11 cellular contexts compared by ENCODE assay signal in genomic region chr1:223834660-223835263, GRCh38. TPM values are rescaled to one million over a fixed set of nuclear protein-coding genes. Genes with fewer than 3 reads are reported as not detected.
DNase-seq lines count a peak whose midpoint lies in the region; ATAC-seq and TF ChIP-seq lines count a peak whose summit lies in the region.
"Had no signal": no experiment of that assay in that cellular context is flagged by ENCODE, and none has a peak within 500 bp of the region (broad histone marks: within the 10 kb centered on the region; RNA-seq: fewer than 3 reads in every experiment).

No MANE protein-coding gene starts in this region.

- H3K27ac ChIP-seq in lung (ENCODE audit: low read depth in 1 of 2, low read length in 1 of 2) = peak overlapping the region; percentile 3 to 7

- no peak overlapping the region for H3K4me3 ChIP-seq in lung

- no peaks in the 10 kb centered on the region for H3K27me3 ChIP-seq in lung (ENCODE audit: control insufficient read depth, insufficient read depth)

- H3K36me3 ChIP-seq in lung (ENCODE audit: control insufficient read depth in 2 of 2, insufficient read depth in 2 of 2, low read length in 2 of 2) = no peaks in the 10 kb centered on the region

- 38 to 41% methylated on average over 3 of the region's 3 CpGs for WGBS in lung, 2 donors

- TF ChIP-seq CTCF in lung (IDR thresholded peaks at IDR 0.05; ENCODE audit: control extremely low read depth, extremely low read depth) (no peak), natural killer cell (IDR thresholded peaks at IDR 0.05) (no peak)

- no peak overlapping the region for H3K4me3 Mint-ChIP-seq in natural killer cell
- H3K4me3 Mint-ChIP-seq: dendritic cell treated with granulocyte-macrophage colony-stimulating factor and Interleukin-4, amounts not matched to agents 40 ng/mL and 50 ng/mL, for 4 days had no signal

- peaks cover 20 to 36% of the 10 kb centered on the region in 2 donors for H3K4me1 Mint-ChIP-seq in natural killer cell

- H3K36me3 Mint-ChIP-seq in natural killer cell = no peaks in the 10 kb centered on the region

- no peaks in the 10 kb centered on the region for H3K27me3 Mint-ChIP-seq in natural killer cell (ENCODE audit: low read depth in 2 of 2)
- H3K27me3 Mint-ChIP-seq: dendritic cell treated with granulocyte-macrophage colony-stimulating factor and Interleukin-4, amounts not matched to agents 40 ng/mL and 50 ng/mL, for 4 days had no signal

- H3K4me1 ChIP-seq in lung (ENCODE audit: control insufficient read depth in 2 of 2, insufficient read depth in 2 of 2, low read length in 2 of 2) = peaks cover 16 to 43% of the 10 kb centered on the region in 2 donors

- ATAC-seq in lung (ENCODE audit: insufficient read depth, low FRiP score) (no peak), natural killer cell (no peak), HG03196 (IDR thresholded peaks at IDR 0.05; ENCODE audit: unreplicated experiment) (no peak), GM19455 (IDR thresholded peaks at IDR 0.05; ENCODE audit: unreplicated experiment) (no peak)
- ATAC-seq: Panc1 had no signal

- DNase-seq in stimulated activated CD4-positive, alpha-beta T cell treated with anti-CD3 and anti-CD28 coated beads, Interleukin-1b, Interleukin-23, amount 100 ng/mL, for 48 hours = peak; percentile 22
- no peak for DNase-seq in stimulated activated CD4-positive, alpha-beta T cell treated with anti-CD3 and anti-CD28 coated beads, Interleukin-4, amount 100 ng/mL, for 1 hour
- DNase-seq in T47D (ENCODE audit: low read depth in 1 of 2, low spot score in 1 of 2) (peak; percentile 27 to 33), lung (ENCODE audit: low spot score) (no peak), natural killer cell (no peak), DMS53 treated with DMSO at 0.1 percent for 48 hours (lab: John Stamatoyannopoulos, UW; ENCODE audit: unreplicated experiment) (no peak)
- DNase-seq: KG1 had no signal

- no peak overlapping the region for H3K27ac Mint-ChIP-seq in natural killer cell
- H3K27ac Mint-ChIP-seq: dendritic cell treated with granulocyte-macrophage colony-stimulating factor and Interleukin-4, amounts not matched to agents 40 ng/mL and 50 ng/mL, for 4 days had no signal

- no peaks in the 10 kb centered on the region for H3K9me3 Mint-ChIP-seq in natural killer cell
- H3K9me3 Mint-ChIP-seq: dendritic cell treated with granulocyte-macrophage colony-stimulating factor and Interleukin-4, amounts not matched to agents 40 ng/mL and 50 ng/mL, for 4 days had no signal

- in situ Hi-C loops in T47D (cut with HindIII; ENCODE audit: low pct_unique_long_range_greater_than_20kb, low sequenced_read_pairs) = no loop called here

- intact Hi-C loops in natural killer cell (cut with micrococcal nuclease) = no loop called here

- no peaks in the 10 kb centered on the region for H3K9me3 ChIP-seq in lung (ENCODE audit: control insufficient read depth in 2 of 2, insufficient read depth in 1 of 2, low read length in 1 of 2)

RNA-seq across cellular contexts. Expression of gene TP53BP2, which starts 11.0 kb away (rescaled TPM):
- total RNA-seq in lung (10 to 100 TPM; 60.7 to 94.2 TPM), natural killer cell (10 to 100 TPM; 69.7 to 93.7 (median 78.8) TPM)
- polyA plus RNA-seq in lung = 10 to 100 TPM; 11.5 to 30.7 TPM

Comparison
In these comparisons a context has a peak if more than half of its experiments do, and no peak if none do; other contexts are left out.
1. DNase-seq: peak in stimulated activated CD4-positive, alpha-beta T cell treated with anti-CD3 and anti-CD28 coated beads, Interleukin-1b, Interleukin-23, amount 100 ng/mL, for 48 hours (single experiment) and T47D (2 of 2); none in stimulated activated CD4-positive, alpha-beta T cell treated with anti-CD3 and anti-CD28 coated beads, Interleukin-4, amount 100 ng/mL, for 1 hour (single experiment), lung (single experiment), natural killer cell (single experiment) and DMS53 treated with DMSO at 0.1 percent for 48 hours (single experiment).